Comparison of ENCODE assay signal across 1 cellular context in genomic region chr20:9220874-9221547, GRCh38.
TF ChIP-seq lines count a peak whose summit lies in the region.

No MANE protein-coding gene starts in this region.

TF ChIP-seq in HEK293T, 16 proteins besides CTCF, POLR2A, EP300 and RAD21 (continued from another document):
- TF ChIP-seq FOXA1 (IDR thresholded peaks at IDR 0.05), result no peak
- TF ChIP-seq BHLHE40 (IDR thresholded peaks at IDR 0.05; ENCODE audit: borderline replicate concordance), result no peak
- no peak for TF ChIP-seq LEF1 (IDR thresholded peaks at IDR 0.05; ENCODE audit: borderline replicate concordance)
- TF ChIP-seq FOXM1 (IDR thresholded peaks at IDR 0.05; ENCODE audit: borderline replicate concordance), result no peak
